14 cellular contexts compared by ENCODE assay signal in the genomic region with DNA sequence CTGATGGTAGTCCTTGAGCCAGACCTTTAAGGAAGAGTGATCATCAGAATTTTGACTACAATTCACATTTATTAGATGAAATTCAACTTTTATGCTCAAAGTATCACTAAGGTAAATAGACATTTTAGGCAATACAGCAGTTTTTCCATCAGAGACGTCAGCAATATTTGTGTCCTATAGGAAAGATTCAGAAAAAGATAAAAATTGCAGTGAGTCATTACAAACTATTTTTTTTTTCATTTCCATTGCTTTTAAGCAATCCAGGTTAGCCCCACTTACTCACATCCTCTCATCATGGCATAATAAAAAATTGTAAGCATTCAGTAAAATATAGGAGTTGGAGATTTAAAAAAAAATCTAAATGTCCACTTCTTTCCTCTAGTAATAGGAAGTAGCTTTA.
"Had no signal": no experiment of that assay in that cellular context is flagged by ENCODE, and none has a peak within 500 bp of the region (broad histone marks: within the 10 kb centered on the region; RNA-seq: fewer than 3 reads in every experiment).

No MANE protein-coding gene starts in this region.

- H3K4me1 ChIP-seq: transverse colon had no signal

- H3K9me3 Mint-ChIP-seq: activated naive CD4-positive, alpha-beta T cell treated with anti-CD3 and anti-CD28 coated beads, Interleukin-2, amount 10 ng/mL, durations not matched to agents 7 days and 5 days; activated T-helper 2 cell treated with anti-CD3 and anti-CD28 coated beads, Interferon-gamma antibody, Interleukin-2, Interleukin-4, amounts not matched to agents 10 μg/mL and 5 μg/mL and 100 μg/mL, durations not matched to agents 14 hours and 24 hours and 36 hours; central memory CD8-positive, alpha-beta T cell; dendritic cell treated with granulocyte-macrophage colony-stimulating factor and Interleukin-4, amounts not matched to agents 40 ng/mL and 50 ng/mL, for 4 days; natural killer cell treated with Interleukin-12 subunit alpha and Interleukin-12 subunit beta and Interleukin-15 and Interleukin-18, amount 100 ng/mL, for 72 hours had no signal

- H3K4me3 ChIP-seq: transverse colon had no signal

- H3K36me3 ChIP-seq: transverse colon, WERI-Rb-1 had no signal

- H3K27ac Mint-ChIP-seq: activated naive CD4-positive, alpha-beta T cell treated with anti-CD3 and anti-CD28 coated beads, Interleukin-2, amount 10 ng/mL, durations not matched to agents 7 days and 5 days; activated T-helper 2 cell treated with anti-CD3 and anti-CD28 coated beads, Interferon-gamma antibody, Interleukin-2, Interleukin-4, amounts not matched to agents 10 μg/mL and 5 μg/mL and 100 μg/mL, durations not matched to agents 14 hours and 24 hours and 36 hours; dendritic cell treated with granulocyte-macrophage colony-stimulating factor and Interleukin-4, amounts not matched to agents 40 ng/mL and 50 ng/mL, for 4 days; natural killer cell treated with Interleukin-12 subunit alpha and Interleukin-12 subunit beta and Interleukin-15 and Interleukin-18, amount 100 ng/mL, for 72 hours; T-helper 17 cell had no signal

- H3K27me3 Mint-ChIP-seq: activated naive CD4-positive, alpha-beta T cell treated with anti-CD3 and anti-CD28 coated beads, Interleukin-2, amount 10 ng/mL, durations not matched to agents 7 days and 5 days; central memory CD8-positive, alpha-beta T cell; dendritic cell treated with granulocyte-macrophage colony-stimulating factor and Interleukin-4, amounts not matched to agents 40 ng/mL and 50 ng/mL, for 4 days; natural killer cell treated with Interleukin-12 subunit alpha and Interleukin-12 subunit beta and Interleukin-15 and Interleukin-18, amount 100 ng/mL, for 72 hours had no signal

- H3K27me3 ChIP-seq: transverse colon had no signal

- H3K27ac ChIP-seq: transverse colon, WERI-Rb-1 had no signal

- ATAC-seq: natural killer cell treated with Interleukin-12 subunit alpha and Interleukin-12 subunit beta and Interleukin-15 and Interleukin-18, amount 100 ng/mL, for 72 hours; T-helper 17 cell had no signal

- H3K4me1 Mint-ChIP-seq: activated naive CD4-positive, alpha-beta T cell treated with anti-CD3 and anti-CD28 coated beads, Interleukin-2, amount 10 ng/mL, durations not matched to agents 7 days and 5 days; central memory CD8-positive, alpha-beta T cell; T-helper 17 cell had no signal

- H3K36me3 Mint-ChIP-seq: activated naive CD4-positive, alpha-beta T cell treated with anti-CD3 and anti-CD28 coated beads, Interleukin-2, amount 10 ng/mL, durations not matched to agents 7 days and 5 days; natural killer cell treated with Interleukin-12 subunit alpha and Interleukin-12 subunit beta and Interleukin-15 and Interleukin-18, amount 100 ng/mL, for 72 hours had no signal

- DNase-seq: activated CD4-positive, alpha-beta T cell treated with anti-CD3 and anti-CD28 coated beads, Interleukin-2, amount 50 U/mL, for 48 hours; activated naive CD4-positive, alpha-beta T cell treated with anti-CD3 and anti-CD28 coated beads, Interleukin-2, amount 10 ng/mL, durations not matched to agents 7 days and 5 days; mesendoderm; retina; stimulated activated CD4-positive, alpha-beta T cell treated with anti-CD3 and anti-CD28 coated beads, Interleukin-4, amount 100 ng/mL, for 24 hours; stimulated activated naive CD4-positive, alpha-beta T cell; substantia nigra; T-helper 17 cell; transverse colon; WERI-Rb-1 had no signal

- H3K4me3 Mint-ChIP-seq: activated naive CD4-positive, alpha-beta T cell treated with anti-CD3 and anti-CD28 coated beads, Interleukin-2, amount 10 ng/mL, durations not matched to agents 7 days and 5 days; central memory CD8-positive, alpha-beta T cell; dendritic cell treated with granulocyte-macrophage colony-stimulating factor and Interleukin-4, amounts not matched to agents 40 ng/mL and 50 ng/mL, for 4 days; natural killer cell treated with Interleukin-12 subunit alpha and Interleukin-12 subunit beta and Interleukin-15 and Interleukin-18, amount 100 ng/mL, for 72 hours; T-helper 17 cell had no signal

- H3K9me3 ChIP-seq: transverse colon had no signal
